In the genomic region with DNA sequence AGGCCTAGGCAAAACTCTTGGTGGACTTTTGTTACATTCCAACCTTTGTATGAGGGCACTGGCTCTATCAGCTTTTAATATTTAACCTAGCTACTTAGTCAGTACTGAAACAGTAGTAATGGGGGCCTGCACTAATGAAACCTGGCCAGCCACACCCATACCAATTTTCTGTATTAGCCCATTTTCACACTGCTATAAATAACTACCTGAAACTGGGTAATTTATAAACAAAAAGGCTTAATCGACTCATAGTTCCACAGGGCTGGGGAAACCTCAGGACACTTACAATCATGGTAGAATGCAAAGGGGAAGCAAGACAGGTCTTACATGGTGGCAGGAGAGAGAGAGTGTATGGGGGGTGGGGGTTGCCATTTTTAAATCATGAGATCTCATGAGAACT, we compare ENCODE assay signal across 18 cellular contexts.
A peak's percentile ranks its signal among the peaks of the same experiment; 100 is the strongest.
DNase-seq lines count a peak whose midpoint lies in the region; ATAC-seq lines count a peak whose summit lies in the region.
"Had no signal": no experiment of that assay in that cellular context is flagged by ENCODE, and none has a peak within 500 bp of the region (broad histone marks: within the 10 kb centered on the region; RNA-seq: fewer than 3 reads in every experiment).

No MANE protein-coding gene starts in this region.

- no peak overlapping the region for H3K27ac ChIP-seq in GM23248
- H3K27ac ChIP-seq: prostate gland, spleen had no signal

- peak; percentile 30 for DNase-seq in kidney tubule cell (ENCODE audit: low spot score)
- DNase-seq in GM23248, result no peak
- no peak for DNase-seq in NCI-H774 (lab: John Stamatoyannopoulos, UW)
- no peak for DNase-seq in left lobe of liver (ENCODE audit: low spot score)
- DNase-seq: activated CD4-positive, alpha-beta T cell treated with anti-CD3 and anti-CD28 coated beads, Interleukin-2, amount 50 U/mL, for 1 hour; activated naive CD4-positive, alpha-beta T cell treated with anti-CD3 and anti-CD28 coated beads, Interleukin-2, amount 50 U/mL, for 16 hours; AML-193; Caco-2; hypothalamus; mesendoderm; NCI-H226; NK-92 treated with Interleukin-12 subunit alpha and Interleukin-12 subunit beta, amount 100 ng/mL, for 24 hours; spleen had no signal

- H2AFZ ChIP-seq in GM23248, result no peak overlapping the region

- H3K79me2 ChIP-seq in GM23248 (ENCODE audit: insufficient read depth), result no peaks in the 10 kb centered on the region

- H3K9ac ChIP-seq in GM23248, result no peak overlapping the region

- no peaks in the 10 kb centered on the region for H3K27me3 ChIP-seq in GM23248 (replicated peaks; ENCODE audit: insufficient read depth)
- H3K27me3 ChIP-seq: spleen had no signal

- no peak overlapping the region for H3K4me2 ChIP-seq in GM23248 (ENCODE audit: unreplicated experiment)

- in situ Hi-C loops in GM23248 (cut with MboI), result no loop called here

- no peaks in the 10 kb centered on the region for H4K20me1 ChIP-seq in GM23248 (ENCODE audit: insufficient read depth)

- no peak overlapping the region for H3K4me3 ChIP-seq in GM23248
- H3K4me3 ChIP-seq: prostate gland, spleen had no signal

- H3F3A ChIP-seq in GM23248 (ENCODE audit: insufficient read depth), result no peaks in the 10 kb centered on the region

- H3K36me3 ChIP-seq in GM23248 (ENCODE audit: low read depth), result no peaks in the 10 kb centered on the region
- H3K36me3 ChIP-seq: prostate gland, spleen had no signal

- 4 to 8% methylated on average over 1 of the region's 1 CpG for WGBS in GM23248 (ENCODE audit: low coverage in 1 of 2, low lambda C conversion rate in 2 of 2, missing lambda C conversion rate in 2 of 2), 2 experiments

- no peaks in the 10 kb centered on the region for H3K4me1 ChIP-seq in GM23248 (ENCODE audit: insufficient read depth)
- H3K4me1 ChIP-seq: prostate gland, spleen had no signal

- H3K9me2 ChIP-seq in GM23248 (ENCODE audit: insufficient read depth), result no peaks in the 10 kb centered on the region

- no peaks in the 10 kb centered on the region for H3K9me3 ChIP-seq in GM23248 (ENCODE audit: low read depth)
- H3K9me3 ChIP-seq: Caco-2, prostate gland had no signal

- ATAC-seq in GM19043 (IDR thresholded peaks at IDR 0.05; ENCODE audit: low read depth, unreplicated experiment) (peak; percentile 46), GM21737 (IDR thresholded peaks at IDR 0.05; ENCODE audit: unreplicated experiment) (peak; percentile 81), HG03135 (IDR thresholded peaks at IDR 0.05; ENCODE audit: unreplicated experiment) (peak; percentile 79), left lobe of liver (no peak)
- ATAC-seq: HCT116 had no signal
